In genomic region chr2:231113489-231113888, GRCh38 we compare ENCODE assay signal across 21 cellular contexts. TPM values are rescaled to one million over a fixed set of nuclear protein-coding genes. Genes with fewer than 3 reads are reported as not detected.
A peak's percentile ranks its signal among the peaks of the same experiment; 100 is the strongest.
DNase-seq lines count a peak whose midpoint lies in the region; FAIRE-seq and TF ChIP-seq lines count a peak whose summit lies in the region.
"Had no signal": no experiment of that assay in that cellular context is flagged by ENCODE, and none has a peak within 500 bp of the region (broad histone marks: within the 10 kb centered on the region; RNA-seq: fewer than 3 reads in every experiment).

No MANE protein-coding gene starts in this region.

- FAIRE-seq in GM12891 (lab: Jason Lieb, UNC): peak; percentile 70
- FAIRE-seq in H1 (lab: Jason Lieb, UNC): peak; percentile 60
- FAIRE-seq: A549 had no signal

- peaks cover 7 to 31% of the 10 kb centered on the region in 2 experiments; a peak in 2 of 3 replicates for H3K36me3 ChIP-seq in HEK293 (ENCODE audit: control insufficient read depth in 2 of 2, insufficient read depth in 1 of 2, low read length in 2 of 2)
- peaks cover 0 to 15% (median 6%) of the 10 kb centered on the region in 4 experiments; a peak in 6 of 8 replicates for H3K36me3 ChIP-seq in H1 (ENCODE audit: control insufficient read depth in 2 of 4, insufficient read depth in 4 of 4, low read length in 3 of 4)
- H3K36me3 ChIP-seq in trophoblast cell (ENCODE audit: control insufficient read depth in 1 of 2, insufficient read depth in 2 of 2, low read length in 2 of 2): peaks cover 10 to 11% of the 10 kb centered on the region in 2 experiments
- H3K36me3 ChIP-seq in hepatocyte (replicated peaks; ENCODE audit: insufficient read depth, low read depth): no peaks in the 10 kb centered on the region

- H3K4ac ChIP-seq in H1 (replicated peaks; ENCODE audit: insufficient read length, low read depth, low read length) (no peak overlapping the region), trophoblast cell (ENCODE audit: low read depth, low read length) (no peak overlapping the region)

- no peak overlapping the region for H2AFZ ChIP-seq in H1 (ENCODE audit: low read length)
- no peak overlapping the region for H2AFZ ChIP-seq in trophoblast cell (ENCODE audit: insufficient read depth, low read length, poor library complexity)
- no peak overlapping the region for H2AFZ ChIP-seq in hepatocyte

- H2BK120ac ChIP-seq in H1 (replicated peaks; ENCODE audit: low read depth, low read length): no peak overlapping the region
- no peak overlapping the region for H2BK120ac ChIP-seq in trophoblast cell (ENCODE audit: insufficient read depth, low read length, poor library complexity)

- H3K56ac ChIP-seq in H1 (replicated peaks; ENCODE audit: insufficient read length, low read depth, low read length): no peak overlapping the region

- H3K9ac ChIP-seq in H1 (replicated peaks in 1 of 4; ENCODE audit: extremely low read depth in 1 of 4, low read depth in 3 of 4, low read length in 3 of 4) (no peak overlapping the region), trophoblast cell (ENCODE audit: low read length) (no peak overlapping the region)
- H3K9ac ChIP-seq: KMS-11 had no signal

- no peak overlapping the region for H4K8ac ChIP-seq in H1 (ENCODE audit: extremely low read depth, insufficient read depth, low read length)
- H4K8ac ChIP-seq in trophoblast cell (ENCODE audit: low read depth, low read length): no peak overlapping the region

- H2BK5ac ChIP-seq in H1 (ENCODE audit: low read depth, low read length) (no peak overlapping the region), trophoblast cell (ENCODE audit: low read depth, low read length, poor library complexity) (no peak overlapping the region)

- TF ChIP-seq POLR2A in GM12891 (IDR thresholded peaks at IDR 0.05; ENCODE audit: low read depth, low read length) (no peak), H1 (IDR thresholded peaks at IDR 0.05; ENCODE audit: control extremely low read depth in 1 of 2, low read depth in 2 of 2, low read length in 2 of 2) (no peak)

- H3K27ac ChIP-seq in HEK293 (ENCODE audit: extremely low read depth, low read depth, low read length) (no peak overlapping the region), H1 (ENCODE audit: low read depth, low read length) (no peak overlapping the region), trophoblast cell (ENCODE audit: low read depth, low read length) (no peak overlapping the region), hepatocyte (no peak overlapping the region)
- H3K27ac ChIP-seq: A549, KMS-11 had no signal

- TF ChIP-seq CTCF in HEK293 (tag by site-specific recombination; IDR thresholded peaks at IDR 0.05) (no peak), H1 (IDR thresholded peaks at IDR 0.05; ENCODE audit: control extremely low read depth in 1 of 3, insufficient read depth in 1 of 3, low read depth in 1 of 3, low read length in 3 of 3) (no peak), hepatocyte (IDR thresholded peaks at IDR 0.05; ENCODE audit: poor library complexity) (no peak)

- 84% methylated on average over 5 of the region's 5 CpGs; no CpG with 5 or more reads in 1 of the 2 experiments for WGBS in H1 (ENCODE audit: extremely low coverage in 1 of 2, insufficient coverage in 1 of 2, insufficient read length in 1 of 2, insufficient replicate concordance in 2 of 2, low coverage in 1 of 2, low lambda C conversion rate in 2 of 2, missing lambda C conversion rate in 1 of 2), 2 experiments
- no CpG with 5 or more reads among the region's 5 CpGs for WGBS in trophoblast cell (ENCODE audit: extremely low coverage, insufficient coverage, insufficient read length)
- 98% methylated on average over 5 of the region's 5 CpGs for whole genome bisulfite sequencing in hepatocyte (ENCODE audit: low lambda C conversion rate, missing lambda C conversion rate)

- no peaks in the 10 kb centered on the region for H3K9me2 ChIP-seq in hepatocyte (replicated peaks; ENCODE audit: insufficient read depth)

- no peak overlapping the region for H2AK5ac ChIP-seq in H1 (ENCODE audit: low read depth, low read length)
- no peak overlapping the region for H2AK5ac ChIP-seq in trophoblast cell (ENCODE audit: low read length)

- H4K12ac ChIP-seq in trophoblast cell (ENCODE audit: low read depth, low read length): no peak overlapping the region

- H3K79me2 ChIP-seq in H1 (ENCODE audit: control insufficient read depth in 1 of 2, insufficient read depth in 2 of 2, low read length in 2 of 2) (no peaks in the 10 kb centered on the region), trophoblast cell (ENCODE audit: control insufficient read depth, insufficient read depth, low read length, poor library complexity) (no peaks in the 10 kb centered on the region), hepatocyte (no peaks in the 10 kb centered on the region)

- no peak for TF ChIP-seq EP300 in H1 (IDR thresholded peaks at IDR 0.05; ENCODE audit: borderline replicate concordance in 1 of 2, low read depth in 2 of 2, low read length in 2 of 2)

- CTCF ChIA-PET in HEK293 (lab: Yijun Ruan, JAX) (interaction anchor here (1.0 to 2.3 kb wide), 4 partner anchors 10 to 338 kb away, joined by 3 to 15 read pairs (median 5); no protein-coding TSS in a partner anchor), H1 (lab: Charles Lee; ENCODE audit: partially characterized antibody) (interaction anchor here (0.7 to 4.4 kb wide), 4 partner anchors 9 to 76 kb away, joined by 3 to 14 read pairs (median 8); no protein-coding TSS in a partner anchor)

- H3K4me3 ChIP-seq in HEK293 (ENCODE audit: low read depth, low read length) (no peak overlapping the region), H1 (ENCODE audit: extremely low read depth in 1 of 4, insufficient read depth in 2 of 4, low read depth in 3 of 4, low read length in 4 of 4) (no peak overlapping the region), trophoblast cell (ENCODE audit: low read depth, low read length) (no peak overlapping the region), hepatocyte (no peak overlapping the region)
- H3K4me3 ChIP-seq: A549, HAP-1 had no signal

- no peak overlapping the region for H2BK15ac ChIP-seq in H1 (ENCODE audit: low read length)

- H2BK12ac ChIP-seq in H1 (ENCODE audit: low read depth, low read length) (no peak overlapping the region), trophoblast cell (ENCODE audit: low read length) (no peak overlapping the region)

- H3K27me3 ChIP-seq in H1 (replicated peaks in 1 of 4; ENCODE audit: control insufficient read depth in 3 of 4, extremely low read depth in 1 of 4, insufficient read depth in 3 of 4, low read length in 3 of 4): no peaks in the 10 kb centered on the region
- no peaks in the 10 kb centered on the region for H3K27me3 ChIP-seq in trophoblast cell (ENCODE audit: insufficient read depth, low read length)
- H3K27me3 ChIP-seq in hepatocyte: no peaks in the 10 kb centered on the region

- H4K20me1 ChIP-seq in H1 (replicated peaks in 1 of 2; ENCODE audit: control insufficient read depth in 1 of 2, insufficient read depth in 2 of 2, low read length in 2 of 2) (peaks cover 0 to 2% of the 10 kb centered on the region in 2 experiments), hepatocyte (ENCODE audit: insufficient read depth, poor library complexity, severe bottlenecking) (no peaks in the 10 kb centered on the region)

- H3K9me3 ChIP-seq in HEK293 (ENCODE audit: control insufficient read depth, insufficient read depth, low read depth, low read length) (no peaks in the 10 kb centered on the region), H1 (ENCODE audit: insufficient read depth in 2 of 2, low read depth in 1 of 2, low read length in 1 of 2) (no peaks in the 10 kb centered on the region), trophoblast cell (ENCODE audit: insufficient read depth, low read depth, low read length) (no peaks in the 10 kb centered on the region), hepatocyte (ENCODE audit: low read depth) (no peaks in the 10 kb centered on the region)
- H3K9me3 ChIP-seq: A549, HAP-1 had no signal

- H3K14ac ChIP-seq in H1 (ENCODE audit: insufficient read length) (no peak overlapping the region), trophoblast cell (ENCODE audit: low read length) (no peak overlapping the region)

- no peak overlapping the region for H4K5ac ChIP-seq in H1 (ENCODE audit: insufficient read length, low read depth, low read length)

- H3K18ac ChIP-seq in H1 (ENCODE audit: extremely low read depth, low read length): no peak overlapping the region
- H3K18ac ChIP-seq in trophoblast cell (ENCODE audit: low read length): no peak overlapping the region

- H3K23ac ChIP-seq in H1 (ENCODE audit: insufficient read length): no peak overlapping the region
- H3K23ac ChIP-seq in trophoblast cell (ENCODE audit: low read length): no peak overlapping the region

- POLR2A ChIA-PET in HEK293 (lab: Yijun Ruan, JAX) (no interaction called here), H1 (lab: Charles Lee; ENCODE audit: partially characterized antibody) (interaction anchor here (0.6 kb wide), 1 partner anchor 303 kb away, joined by 3 read pairs; no protein-coding TSS in a partner anchor)

- no peak overlapping the region for H2BK20ac ChIP-seq in H1 (ENCODE audit: low read length)

- no peak for TF ChIP-seq RAD21 in H1 (IDR thresholded peaks at IDR 0.05 in 1 of 2, conservative IDR thresholded peaks at IDR 0.05 in 1 of 2; ENCODE audit: low read depth in 2 of 2, low read length in 2 of 2)

- H3K4me2 ChIP-seq in H1 (ENCODE audit: insufficient read depth in 1 of 2, low read depth in 2 of 2, low read length in 2 of 2) (no peak overlapping the region; a peak in 1 of 4 replicates), trophoblast cell (ENCODE audit: low read length) (no peak overlapping the region), hepatocyte (no peak overlapping the region)
- H3K4me2 ChIP-seq: A549, KMS-11 had no signal

- no peak for DNase-seq in GM12891 (ENCODE audit: insufficient read length, low spot score)
- DNase-seq in H1 (ENCODE audit: low read depth in 1 of 2, low spot score in 2 of 2): no peak
- DNase-seq in renal cortical epithelial cell (ENCODE audit: low read depth): peak; percentile 60
- DNase-seq in trophoblast cell: no peak
- no peak for DNase-seq in germinal center (ENCODE audit: low spot score)
- DNase-seq in hepatocyte (ENCODE audit: low spot score): no peak
- DNase-seq: Calu3; CD4-positive, alpha-beta memory T cell; DMS79; NCI-H1417; NCI-H187; NCI-H2107; NCI-H510A; NCI-H748 treated with DMSO at 0.1 percent for 48 hours; PC-3; RPMI8226; SIG-M5 had no signal

- peaks cover 15% of the 10 kb centered on the region; the same call in 1 of the 2 replicates for H3K4me1 ChIP-seq in HEK293 (ENCODE audit: control insufficient read depth, insufficient read depth, low read length)
- peaks cover 0 to 4% (median 3%) of the 10 kb centered on the region in 4 experiments; a peak in 5 of 7 replicates for H3K4me1 ChIP-seq in H1 (replicated peaks in 1 of 4; ENCODE audit: control insufficient read depth in 3 of 4, insufficient read depth in 4 of 4, low read length in 3 of 4)
- no peaks in the 10 kb centered on the region for H3K4me1 ChIP-seq in trophoblast cell (ENCODE audit: control insufficient read depth in 1 of 2, insufficient read depth in 2 of 2, low read length in 2 of 2)
- H3K4me1 ChIP-seq in hepatocyte (ENCODE audit: insufficient read depth): peaks cover 15% of the 10 kb centered on the region

- H4K91ac ChIP-seq in H1 (replicated peaks; ENCODE audit: insufficient read length, low read length): no peak overlapping the region
- no peak overlapping the region for H4K91ac ChIP-seq in trophoblast cell (ENCODE audit: low read depth, low read length)

- H3K79me1 ChIP-seq in H1 (ENCODE audit: low read depth, low read length) (no peaks in the 10 kb centered on the region), trophoblast cell (ENCODE audit: low read length) (no peaks in the 10 kb centered on the region)

- H3K23me2 ChIP-seq in H1 (ENCODE audit: low read depth, low read length): no peaks in the 10 kb centered on the region

RNA-seq across cellular contexts. Expression of gene HTR2B, which starts 11.4 kb away (rescaled TPM):
- 0.72 TPM for polyA plus RNA-seq in GM12891 (2012; ENCODE audit: low read depth, missing spikeins)
- not detected in 2 replicates for total RNA-seq in H1 (2021; fragmentation: NEBNext Ultra II Directional; extraction: Animal tissue kit (Norgen Biotek cat#: 25700))
- not detected in 2 replicates for polyA plus RNA-seq in H1 (2011; rRNA removed)
- not detected for polyA plus RNA-seq in H1 (2011; cell fraction: cytosol; rRNA removed)
- not detected for polyA plus RNA-seq in H1 (2011; cell fraction: nucleus; rRNA removed)
- polyA plus RNA-seq in H1 (2012, experiment 1 of 2): not detected in 4 replicates
- not detected for polyA plus RNA-seq in H1 (2012, experiment 2 of 2)
- polyA plus RNA-seq in H1 (2013, experiment 1 of 2): not detected
- polyA plus RNA-seq in H1 (2013, experiment 2 of 2): not detected
- polyA minus RNA-seq in H1 (2011; rRNA and poly(A)+ RNA removed): not detected in 2 replicates
- not detected for polyA minus RNA-seq in H1 (2011; cell fraction: cytosol; rRNA and poly(A)+ RNA removed)
- not detected for polyA minus RNA-seq in H1 (2011; cell fraction: nucleus; rRNA and poly(A)+ RNA removed)
- 0.05 TPM in 1 of 2 replicates, not detected in the other for total RNA-seq in renal cortical epithelial cell
- polyA plus RNA-seq in trophoblast cell (2013): not detected in 2 replicates
- 0.73 and 0.80 TPM in 2 replicates for total RNA-seq in hepatocyte
- polyA plus RNA-seq in hepatocyte: 1.1 and 1.6 TPM in 2 replicates
- total RNA-seq: Calu3; CD4-positive, alpha-beta memory T cell; PC-3 had no signal

RNA-seq across cellular contexts. Expression of gene PSMD1, which starts 56.8 kb away (rescaled TPM):
- 62.6 TPM for polyA plus RNA-seq in GM12891 (2012; ENCODE audit: low read depth, missing spikeins)
- 170 and 179 TPM in 2 replicates for total RNA-seq in H1 (2021; fragmentation: NEBNext Ultra II Directional; extraction: Animal tissue kit (Norgen Biotek cat#: 25700))
- polyA plus RNA-seq in H1 (2011; rRNA removed) (155 and 272 TPM in 2 replicates), hepatocyte (96.3 and 106 TPM in 2 replicates)
- 163 TPM for polyA plus RNA-seq in H1 (2011; cell fraction: cytosol; rRNA removed)
- polyA plus RNA-seq in H1 (2011; cell fraction: nucleus; rRNA removed): 137 TPM
- polyA plus RNA-seq in H1 (2012, experiment 1 of 2): 141 to 202 TPM (median 158 TPM) in 4 replicates
- 10.1 TPM for polyA plus RNA-seq in H1 (2012, experiment 2 of 2)
- 150 TPM for polyA plus RNA-seq in H1 (2013, experiment 1 of 2)
- 147 TPM for polyA plus RNA-seq in H1 (2013, experiment 2 of 2)
- 561 and 633 TPM in 2 replicates for polyA minus RNA-seq in H1 (2011; rRNA and poly(A)+ RNA removed)
- 110 TPM for polyA minus RNA-seq in H1 (2011; cell fraction: cytosol; rRNA and poly(A)+ RNA removed)
- 140 TPM for polyA minus RNA-seq in H1 (2011; cell fraction: nucleus; rRNA and poly(A)+ RNA removed)
- total RNA-seq in renal cortical epithelial cell (121 and 135 TPM in 2 replicates), hepatocyte (92.9 and 93.6 TPM in 2 replicates)
- 148 and 153 TPM in 2 replicates for polyA plus RNA-seq in trophoblast cell (2013)
